14 cellular contexts compared by ENCODE assay signal in the genomic region with DNA sequence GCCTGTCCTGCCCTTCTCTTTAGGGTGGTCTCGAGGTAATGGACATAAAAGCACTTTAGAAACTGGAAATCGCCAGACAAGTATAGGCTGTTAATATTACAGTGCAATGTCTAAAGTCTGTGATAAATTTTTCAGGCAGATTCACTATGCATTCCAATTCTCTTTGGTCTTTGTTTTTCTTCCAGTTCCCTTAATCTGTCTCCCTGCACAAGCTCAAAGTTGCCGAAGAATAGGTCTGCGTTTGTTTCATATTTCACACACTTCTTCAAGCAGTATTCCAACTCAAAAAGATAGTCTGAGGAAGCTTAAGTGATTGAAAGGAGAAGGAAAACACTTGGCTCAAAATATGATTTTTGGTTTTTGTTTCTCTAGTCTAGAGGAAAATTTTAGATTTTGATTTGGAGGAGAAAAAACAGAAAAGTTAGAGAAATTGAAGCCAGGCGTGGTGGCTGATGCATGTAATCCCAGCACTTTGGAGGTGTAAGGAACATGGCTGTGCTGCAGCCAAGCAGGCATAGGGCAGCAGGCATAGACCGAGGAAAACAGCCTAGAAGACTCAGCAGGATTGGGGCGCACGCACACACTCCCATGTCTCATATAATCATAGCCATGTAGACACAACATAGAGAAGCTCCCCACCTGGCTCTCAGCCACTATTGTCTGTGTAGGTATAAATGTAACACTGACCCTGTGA.
DNase-seq lines count a peak whose midpoint lies in the region; ATAC-seq and TF ChIP-seq lines count a peak whose summit lies in the region.
"Had no signal": no experiment of that assay in that cellular context is flagged by ENCODE, and none has a peak within 500 bp of the region (broad histone marks: within the 10 kb centered on the region; RNA-seq: fewer than 3 reads in every experiment).

No MANE protein-coding gene starts in this region.

- POLR2A ChIA-PET in Caco-2 (lab: Charles Lee): no interaction called here

- peak overlapping the region in 1 of 3 donors; percentile 33 for H3K9ac ChIP-seq in skeletal muscle tissue (ENCODE audit: low read depth in 1 of 3, low read length in 3 of 3)

- in situ Hi-C loops in GM13977 (cut with MboI; ENCODE audit: low pct_unique_long_range_greater_than_20kb, low sequenced_read_pairs, unreplicated experiment): no loop called here

- H3K36me3 Mint-ChIP-seq in Caco-2 (ENCODE audit: insufficient read depth, unreplicated experiment): no peaks in the 10 kb centered on the region
- H3K36me3 Mint-ChIP-seq: naive B cell, T-cell had no signal

- H3K27me3 ChIP-seq in Caco-2 (replicated peaks; ENCODE audit: control insufficient read depth, insufficient read depth, low read length) (no peaks in the 10 kb centered on the region), hepatocyte (no peaks in the 10 kb centered on the region), skeletal muscle tissue (ENCODE audit: control insufficient read depth in 3 of 3, insufficient read depth in 3 of 3, low read length in 3 of 3) (peaks cover 0 to 9% (median 2%) of the 10 kb centered on the region in 3 donors)

- ATAC-seq in GM19397 (IDR thresholded peaks at IDR 0.05; ENCODE audit: unreplicated experiment): no peak
- ATAC-seq: T-cell had no signal

- no peaks in the 10 kb centered on the region for H3K79me2 ChIP-seq in hepatocyte

- no peaks in the 10 kb centered on the region for H3K9me3 ChIP-seq in Caco-2
- no peaks in the 10 kb centered on the region for H3K9me3 ChIP-seq in hepatocyte (ENCODE audit: low read depth)
- no peaks in the 10 kb centered on the region for H3K9me3 ChIP-seq in skeletal muscle tissue (ENCODE audit: control insufficient read depth in 3 of 3, low read length in 3 of 3)

- CTCF ChIA-PET in Caco-2 (lab: Charles Lee): interaction anchor here (0.6 to 0.8 kb wide), 2 partner anchors 45 to 97 kb away, joined by 3 read pairs; no protein-coding TSS in a partner anchor

- H3K27ac Mint-ChIP-seq in Caco-2 (ENCODE audit: unreplicated experiment): peak overlapping the region; percentile 45
- H3K27ac Mint-ChIP-seq: activated T-cell treated with anti-CD3 and anti-CD28 coated beads, Interleukin-2, amount 50 U/mL, for 24 hours; T-cell had no signal

- H3K9me2 ChIP-seq in hepatocyte (replicated peaks; ENCODE audit: insufficient read depth): no peaks in the 10 kb centered on the region

- intact Hi-C loops in Caco-2 (cut with micrococcal nuclease; ENCODE audit: unreplicated experiment): loop anchor here (5.0 kb wide), 1 partner anchor 578 kb away; no protein-coding TSS in a partner anchor

- no peak overlapping the region for H3K4me3 Mint-ChIP-seq in Caco-2 (ENCODE audit: unreplicated experiment)
- H3K4me3 Mint-ChIP-seq: activated T-cell treated with anti-CD3 and anti-CD28 coated beads, Interleukin-2, amount 50 U/mL, for 24 hours; naive B cell; T-cell had no signal

- no peaks in the 10 kb centered on the region for H3K27me3 Mint-ChIP-seq in Caco-2 (ENCODE audit: insufficient read depth, unreplicated experiment)
- H3K27me3 Mint-ChIP-seq: activated T-cell treated with anti-CD3 and anti-CD28 coated beads, Interleukin-2, amount 50 U/mL, for 24 hours had no signal

- H3K9me3 Mint-ChIP-seq in Caco-2 (ENCODE audit: unreplicated experiment): no peaks in the 10 kb centered on the region
- H3K9me3 Mint-ChIP-seq: activated T-cell treated with anti-CD3 and anti-CD28 coated beads, Interleukin-2, amount 50 U/mL, for 24 hours; naive B cell; T-cell had no signal

- no peak overlapping the region for H2AFZ ChIP-seq in hepatocyte

- H3K4me1 Mint-ChIP-seq in Caco-2 (ENCODE audit: low read depth, unreplicated experiment): peaks cover 28% of the 10 kb centered on the region
- H3K4me1 Mint-ChIP-seq: naive B cell, T-cell had no signal

- no TSS peak for BruUV-seq in Caco-2 (replicated peaks; lab: Mats Ljungman, UMichigan)

- H3K4me2 ChIP-seq in hepatocyte: peak overlapping the region; percentile 32

- WGBS in hepatocyte (ENCODE audit: low lambda C conversion rate, missing lambda C conversion rate): 68% methylated on average over 8 of the region's 8 CpGs

- H4K20me1 ChIP-seq in hepatocyte (ENCODE audit: insufficient read depth, poor library complexity, severe bottlenecking): no peaks in the 10 kb centered on the region

- H3K4me3 ChIP-seq in Caco-2 (ENCODE audit: low read depth, low read length) (no peak overlapping the region), hepatocyte (no peak overlapping the region), skeletal muscle tissue (ENCODE audit: low read length in 3 of 3) (no peak overlapping the region)

- DNase-seq in Caco-2 (no peak), amniotic epithelial cell (ENCODE audit: low read depth) (peak; percentile 61), hepatocyte (ENCODE audit: low spot score) (no peak), GM13977 (ENCODE audit: low spot score) (no peak), GM19238 (ENCODE audit: insufficient read length, low spot score) (no peak), NAMALWA (ENCODE audit: low spot score) (no peak)
- DNase-seq: activated CD4-positive, alpha-beta T cell treated with anti-CD3 and anti-CD28 coated beads for 1 hour; activated T-cell treated with anti-CD3 and anti-CD28 coated beads, Interleukin-2, amount 50 U/mL, for 24 hours; GF-D8; naive B cell; stimulated activated CD4-positive, alpha-beta T cell treated with anti-CD3 and anti-CD28 coated beads, Interleukin-15, amount 100 ng/mL, for 24 hours; T-cell had no signal

- H3K4me1 ChIP-seq in Caco-2 (peaks cover 18% of the 10 kb centered on the region), hepatocyte (ENCODE audit: insufficient read depth) (peaks cover 18% of the 10 kb centered on the region), skeletal muscle tissue (ENCODE audit: control insufficient read depth in 3 of 3, insufficient read depth in 3 of 3, low read length in 3 of 3) (peaks cover 11 to 13% (median 13%) of the 10 kb centered on the region in 3 donors)

- no peak for TF ChIP-seq CTCF in Caco-2 (IDR thresholded peaks at IDR 0.05; ENCODE audit: insufficient read depth in 1 of 2, low read depth in 1 of 2, low read length in 1 of 2, severe bottlenecking in 1 of 2, unreplicated experiment in 1 of 2)
- no peak for TF ChIP-seq CTCF in hepatocyte (IDR thresholded peaks at IDR 0.05; ENCODE audit: poor library complexity)
- TF ChIP-seq CTCF in GM13977 (IDR thresholded peaks at IDR 0.05; ENCODE audit: extremely low read depth, insufficient read depth, missing control alignments): no peak

- H3K36me3 ChIP-seq in Caco-2 (ENCODE audit: control insufficient read depth, insufficient read depth, low read length) (no peaks in the 10 kb centered on the region), hepatocyte (replicated peaks; ENCODE audit: insufficient read depth, low read depth) (no peaks in the 10 kb centered on the region), skeletal muscle tissue (ENCODE audit: control insufficient read depth in 3 of 3, insufficient read depth in 3 of 3, low read length in 3 of 3) (no peaks in the 10 kb centered on the region)

- H3K27ac ChIP-seq in hepatocyte (peak overlapping the region; percentile 31), skeletal muscle tissue (ENCODE audit: low read depth, low read length) (peak overlapping the region; percentile 54)
